8 cellular contexts compared by ENCODE assay signal in the genomic region with DNA sequence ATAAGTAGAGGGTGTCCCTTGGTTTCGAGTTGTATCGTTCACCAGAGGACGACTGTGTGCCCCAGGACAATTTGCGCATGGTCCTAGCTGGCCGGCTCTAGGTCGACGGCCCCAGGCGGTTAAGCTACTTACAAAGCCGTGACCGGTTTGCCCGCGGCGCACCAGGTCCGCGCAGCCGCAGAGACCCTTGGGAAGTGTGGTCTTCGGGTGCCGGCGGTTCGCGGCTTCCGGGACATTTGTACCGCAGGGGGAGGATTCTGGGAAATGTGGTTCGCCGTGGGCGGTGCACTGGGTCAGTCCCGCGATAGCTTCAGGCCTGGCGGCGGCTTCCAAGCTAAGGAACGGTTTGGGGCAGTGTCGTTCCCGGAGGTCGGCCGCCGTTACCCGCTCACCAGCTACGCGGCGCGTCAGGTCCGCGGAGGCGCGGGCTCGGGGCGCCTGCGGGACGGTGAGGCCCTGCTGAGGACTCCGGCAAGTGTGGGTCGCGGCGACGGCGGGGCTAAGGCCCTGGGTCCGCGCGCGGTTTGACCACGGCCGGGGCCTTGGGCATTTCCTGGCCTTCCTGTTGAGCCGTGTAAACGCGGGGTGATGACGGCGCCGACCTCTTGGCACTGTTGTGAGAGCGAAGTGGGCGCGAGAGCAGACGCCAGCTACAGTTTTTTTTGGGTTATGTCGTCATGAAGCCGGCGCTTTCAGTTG. TPM values are rescaled to one million over a fixed set of nuclear protein-coding genes. Genes with fewer than 3 reads are reported as not detected.
DNase-seq lines count a peak whose midpoint lies in the region; ATAC-seq and TF ChIP-seq lines count a peak whose summit lies in the region.

TSS of gene ZNF302 (plus strand) at position 293 of the 699 bp plus-strand sequence. CDS start 1,127 bp downstream, outside the sequence.

- peak within 1 kb of the TSS; percentile 100 for H3K27ac Mint-ChIP-seq in T-cell

- H3K27me3 ChIP-seq in upper lobe of left lung = no peaks in the 10 kb centered on the region

- peaks cover 6 to 11% of the 10 kb centered on the region in 2 donors for H3K27me3 Mint-ChIP-seq in T-cell

- peak; percentile 99 for DNase-seq in GM12865 (ENCODE audit: low read depth)
- peak; percentile 97 for DNase-seq in NCI-H1417 (lab: John Stamatoyannopoulos, UW)
- peak; percentile 88 to 96 (median 92) for DNase-seq in T-cell
- DNase-seq in cardiac septum (ENCODE audit: low spot score) = peak; percentile 97
- DNase-seq in posterior cingulate gyrus = peak; percentile 93 to 99 (median 94)
- peak; percentile 96 to 98 for DNase-seq in upper lobe of left lung

- peaks cover 36% of the 10 kb centered on the region for H3K36me3 Mint-ChIP-seq in T-cell

- peak in 2 of 4 donors; percentile 10 to 54 for TF ChIP-seq EP300 in upper lobe of left lung (IDR thresholded peaks at IDR 0.05)

- H3K27ac ChIP-seq in adipose tissue (ENCODE audit: low read depth, low read length) (peak within 1 kb of the TSS; percentile 98), upper lobe of left lung (peak within 1 kb of the TSS; percentile 96 to 99 (median 98))

- POLR2A ChIA-PET in T-cell (lab: Charles Lee) = interaction anchor here (0.6 to 1.1 kb wide), 4 partner anchors 10 to 323 kb away, joined by 3 to 5 read pairs (median 3); partner anchors contain the start of genes GRAMD1A (in 1 of the 2) and ZNF181 (in 1 of the 2)

- 0% methylated on average over 67 to 74 of the region's 74 CpGs for WGBS in adipose tissue, 3 donors
- 0% methylated on average over 7 to 49 of the region's 74 CpGs for WGBS in upper lobe of left lung, 2 donors

- H3K4me1 Mint-ChIP-seq in T-cell = peaks cover 27 to 34% (median 34%) of the 10 kb centered on the region in 3 donors

- H3K9me3 ChIP-seq in upper lobe of left lung = peaks cover 4 to 35% (median 21%) of the 10 kb centered on the region in 4 donors

- peaks cover 14 to 39% (median 29%) of the 10 kb centered on the region in 4 donors for H3K36me3 ChIP-seq in upper lobe of left lung

- CTCF ChIA-PET in T-cell (lab: Charles Lee) = interaction anchor here in 1 of 2 donors (0.8 to 1.2 kb wide), 2 partner anchors 15 to 38 kb away, joined by 3 to 4 read pairs; no protein-coding TSS in a partner anchor

- H3K9me3 Mint-ChIP-seq in T-cell = peaks cover 6 to 22% (median 18%) of the 10 kb centered on the region in 3 donors

- ATAC-seq in HG02678 (IDR thresholded peaks at IDR 0.05; ENCODE audit: unreplicated experiment) (peak; percentile 93), T-cell (replicated peaks in 1 of 4) (peak; percentile 93 to 95 (median 94)), upper lobe of left lung (ENCODE audit: low FRiP score in 2 of 2) (peak; percentile 99 to 100)

- intact Hi-C loops in cardiac septum (cut with DNase I) = loop anchor here (1.0 to 2.0 kb wide), 2 partner anchors 57 to 95 kb away; partner anchors contain the start of genes ZNF181 and ZNF599
- intact Hi-C loops in posterior cingulate gyrus (cut with DNase I) = loop anchor here (1.0 to 2.0 kb wide), 2 partner anchors 57 to 95 kb away; partner anchors contain the start of genes ZNF181 and ZNF599

- peaks cover 10 to 24% (median 16%) of the 10 kb centered on the region in 4 donors for H3K4me1 ChIP-seq in upper lobe of left lung

- TF ChIP-seq CTCF in GM12865 (IDR thresholded peaks at IDR 0.05; ENCODE audit: insufficient read depth, low read depth, low read length, missing control alignments) (no peak), upper lobe of left lung (IDR thresholded peaks at IDR 0.05) (peak in 1 of 6 experiments; percentile 10)

- H3K4me3 ChIP-seq in GM12865 (ENCODE audit: low read depth, low read length) (peak within 1 kb of the TSS; percentile 62), upper lobe of left lung (peak within 1 kb of the TSS; percentile 70 to 83 (median 76))

- peak; percentile 36 to 95 (median 87) for TF ChIP-seq POLR2A in upper lobe of left lung (IDR thresholded peaks at IDR 0.05)

- peak within 1 kb of the TSS; percentile 93 to 98 (median 98) for H3K4me3 Mint-ChIP-seq in T-cell

RNA-seq across cellular contexts. Expression of gene ZNF302, which starts in this region (rescaled TPM):
- total RNA-seq in T-cell (10 to 100 TPM; 18.1 to 41.6 (median 35.7) TPM), cardiac septum (32.6 TPM), upper lobe of left lung (10 to 100 TPM; 14.0 to 30.7 (median 26.2) TPM)
- polyA plus RNA-seq in adipose tissue = 10 to 100 TPM; 11.4 to 16.8 (median 14.8) TPM

Comparison
In these comparisons a context has a peak if more than half of its experiments do, and no peak if none do; other contexts are left out.
1. Peak in every context shown above with its lines: DNase-seq, ATAC-seq, H3K4me3 ChIP-seq and H3K27ac ChIP-seq.